Comparison of ENCODE assay signal across 9 cellular contexts in genomic region chr14:66507181-66507721, GRCh38. TPM values are rescaled to one million over a fixed set of nuclear protein-coding genes. Genes with fewer than 3 reads are reported as not detected.
A peak's percentile ranks its signal among the peaks of the same experiment; 100 is the strongest.
DNase-seq lines count a peak whose midpoint lies in the region; ATAC-seq and TF ChIP-seq lines count a peak whose summit lies in the region.
"Had no signal": no experiment of that assay in that cellular context is flagged by ENCODE, and none has a peak within 500 bp of the region (broad histone marks: within the 10 kb centered on the region; RNA-seq: fewer than 3 reads in every experiment).

No MANE protein-coding gene starts in this region.

- peak overlapping the region; percentile 73 for H3K27ac ChIP-seq in CD4-positive, alpha-beta memory T cell (ENCODE audit: low read depth, low read length)
- peak overlapping the region; percentile 57 for H3K27ac ChIP-seq in fibroblast of lung (ENCODE audit: insufficient read depth, low read length)
- H3K27ac ChIP-seq in ovary, result peak overlapping the region; percentile 87 to 91

- H3K27me3 ChIP-seq in CD4-positive, alpha-beta memory T cell (ENCODE audit: insufficient read depth, low read length), result no peaks in the 10 kb centered on the region
- H3K27me3 ChIP-seq in fibroblast of lung (ENCODE audit: control insufficient read depth, insufficient read depth, low read length) (no peaks in the 10 kb centered on the region), ovary (no peaks in the 10 kb centered on the region)

- H3K4me1 Mint-ChIP-seq in CD4-positive, alpha-beta memory T cell, result peaks cover 15 to 50% (median 30%) of the 10 kb centered on the region in 4 donors
- peaks cover 27% of the 10 kb centered on the region for H3K4me1 Mint-ChIP-seq in T-helper 2 cell treated with Interferon-gamma antibody and Interleukin-4, amounts not matched to agents 5 μg/mL and 100 μg/mL, for 36 hours (ENCODE audit: low read depth)

- TF ChIP-seq POLR2A in ovary (IDR thresholded peaks at IDR 0.05), result no peak

- no peaks in the 10 kb centered on the region for H3K9me3 Mint-ChIP-seq in CD4-positive, alpha-beta memory T cell
- no peaks in the 10 kb centered on the region for H3K9me3 Mint-ChIP-seq in T-helper 2 cell treated with Interferon-gamma antibody and Interleukin-4, amounts not matched to agents 5 μg/mL and 100 μg/mL, for 36 hours

- no peaks in the 10 kb centered on the region for H3K36me3 ChIP-seq in CD4-positive, alpha-beta memory T cell (ENCODE audit: insufficient read depth, low read length)
- no peaks in the 10 kb centered on the region for H3K36me3 ChIP-seq in fibroblast of lung (ENCODE audit: control insufficient read depth, insufficient read depth, low read length)
- H3K36me3 ChIP-seq in ovary, result no peaks in the 10 kb centered on the region

- ATAC-seq in GM19397 (IDR thresholded peaks at IDR 0.05; ENCODE audit: unreplicated experiment) (peak; percentile 16), HG03521 (IDR thresholded peaks at IDR 0.05; ENCODE audit: unreplicated experiment) (peak; percentile 18)

- H3K4me3 ChIP-seq in CD4-positive, alpha-beta memory T cell (ENCODE audit: low read length in 2 of 2), result peak overlapping the region; percentile 48 to 79
- H3K4me3 ChIP-seq in fibroblast of lung (replicated peaks in 1 of 4; ENCODE audit: control extremely low read depth in 1 of 4, insufficient read depth in 1 of 4, low read depth in 3 of 4, low read length in 4 of 4) (peak overlapping the region; percentile 63 to 95 (median 74)), ovary (peak overlapping the region; percentile 92)

- intact Hi-C loops in CD4-positive, alpha-beta memory T cell (cut with micrococcal nuclease), result loop anchor here (5.0 kb wide), 1 partner anchor 1095 kb away; the partner anchor contains the start of gene FUT8
- intact Hi-C loops in ovary (cut with DNase I), result no loop called here

- H3K27me3 Mint-ChIP-seq in CD4-positive, alpha-beta memory T cell, result no peaks in the 10 kb centered on the region
- peaks cover 31% of the 10 kb centered on the region for H3K27me3 Mint-ChIP-seq in T-helper 2 cell treated with Interferon-gamma antibody and Interleukin-4, amounts not matched to agents 5 μg/mL and 100 μg/mL, for 36 hours (ENCODE audit: low read depth)

- no peaks in the 10 kb centered on the region for H4K20me1 ChIP-seq in fibroblast of lung (ENCODE audit: control insufficient read depth, extremely low read depth, insufficient read depth, low read length)

- peak overlapping the region; percentile 98 to 100 (median 99) for H3K4me3 Mint-ChIP-seq in CD4-positive, alpha-beta memory T cell
- H3K4me3 Mint-ChIP-seq in T-helper 2 cell treated with Interferon-gamma antibody and Interleukin-4, amounts not matched to agents 5 μg/mL and 100 μg/mL, for 36 hours, result peak overlapping the region; percentile 95

- H2AFZ ChIP-seq in fibroblast of lung (ENCODE audit: low read length), result peak overlapping the region; percentile 95

- H3K79me2 ChIP-seq in fibroblast of lung (ENCODE audit: control insufficient read depth, insufficient read depth, low read length), result peaks cover 7% of the 10 kb centered on the region

- H3K27ac Mint-ChIP-seq in CD4-positive, alpha-beta memory T cell, result peak overlapping the region; percentile 92 to 97 (median 95)
- peak overlapping the region; percentile 92 for H3K27ac Mint-ChIP-seq in T-helper 2 cell treated with Interferon-gamma antibody and Interleukin-4, amounts not matched to agents 5 μg/mL and 100 μg/mL, for 36 hours

- 1 to 2% (median 1%) methylated on average over 23 of the region's 23 CpGs for WGBS in ovary, 3 donors

- H3K4me2 ChIP-seq in fibroblast of lung (ENCODE audit: extremely low read depth, insufficient read depth, low read length), result peak overlapping the region; percentile 88

- POLR2A ChIA-PET in CD4-positive, alpha-beta memory T cell (lab: Charles Lee; ENCODE audit: partially characterized antibody), result interaction anchor here (1.0 to 2.0 kb wide), 7 partner anchors 8 to 1405 kb away, joined by 3 to 10 read pairs (median 4); partner anchors contain the start of genes ATP6V1D, EIF2S1 and MAX

- DNase-seq in CD4-positive, alpha-beta memory T cell, result no peak
- DNase-seq in T-helper 2 cell treated with Interferon-gamma antibody and Interleukin-4, amounts not matched to agents 5 μg/mL and 100 μg/mL, for 36 hours (ENCODE audit: low spot score), result no peak
- DNase-seq in fibroblast of lung (ENCODE audit: low read depth in 2 of 2), result peak in 1 of 2 donors; percentile 4
- DNase-seq in ovary, result no peak
- DNase-seq in NCI-H226, result no peak
- DNase-seq in foreskin melanocyte, result no peak

- CTCF ChIA-PET in CD4-positive, alpha-beta memory T cell (lab: Charles Lee; ENCODE audit: partially characterized antibody), result interaction anchor here (1.1 to 1.9 kb wide), 3 partner anchors 9 to 852 kb away, joined by 5 to 14 read pairs (median 5); partner anchors contain the start of genes ATP6V1D and EIF2S1

- H3K36me3 Mint-ChIP-seq in CD4-positive, alpha-beta memory T cell, result peaks cover 0 to 10% of the 10 kb centered on the region in 2 donors
- H3K36me3 Mint-ChIP-seq in T-helper 2 cell treated with Interferon-gamma antibody and Interleukin-4, amounts not matched to agents 5 μg/mL and 100 μg/mL, for 36 hours (ENCODE audit: low read depth), result no peaks in the 10 kb centered on the region

- peaks cover 35% of the 10 kb centered on the region for H3K4me1 ChIP-seq in CD4-positive, alpha-beta memory T cell (ENCODE audit: insufficient read depth, low read length)
- no peaks in the 10 kb centered on the region for H3K4me1 ChIP-seq in fibroblast of lung (ENCODE audit: control insufficient read depth, extremely low read depth, insufficient read depth, low read length)
- H3K4me1 ChIP-seq in ovary (ENCODE audit: insufficient read depth), result peaks cover 3% of the 10 kb centered on the region

- no peaks in the 10 kb centered on the region for H3K9me3 ChIP-seq in CD4-positive, alpha-beta memory T cell (ENCODE audit: control insufficient read depth in 1 of 2, low read length in 2 of 2)
- no peaks in the 10 kb centered on the region for H3K9me3 ChIP-seq in fibroblast of lung (ENCODE audit: control insufficient read depth, insufficient read depth, low read depth, low read length)
- H3K9me3 ChIP-seq in ovary, result no peaks in the 10 kb centered on the region

- H3K9ac ChIP-seq in fibroblast of lung (ENCODE audit: insufficient read depth, low read length), result peak overlapping the region; percentile 57

- TF ChIP-seq EP300 in ovary (IDR thresholded peaks at IDR 0.05), result no peak

- TF ChIP-seq CTCF in fibroblast of lung (conservative IDR thresholded peaks at IDR 0.05 in 1 of 2, IDR thresholded peaks at IDR 0.05 in 1 of 2; ENCODE audit: low read depth in 1 of 2, low read length in 2 of 2), result no peak
- TF ChIP-seq CTCF in ovary (IDR thresholded peaks at IDR 0.05), result no peak

RNA-seq across cellular contexts. Expression of gene GPHN, which starts 0.7 kb away (rescaled TPM):
- 10 to 100 TPM; 15.5 to 18.8 TPM for total RNA-seq in CD4-positive, alpha-beta memory T cell
- 10 to 100 TPM in 1 of 2 donors, 1 to 10 TPM in 1; 9.0 to 14.4 TPM for polyA plus RNA-seq in CD4-positive, alpha-beta memory T cell
- total RNA-seq in fibroblast of lung (9.8 and 13.9 TPM in 2 replicates), ovary (10 to 100 TPM in 6 of 7 donors, 1 to 10 TPM in 1; 8.3 to 44.9 (median 20.3) TPM)
- polyA plus RNA-seq in fibroblast of lung (8.3 and 10.3 TPM in 2 replicates), ovary (10 to 100 TPM in 1 of 2 donors, 1 to 10 TPM in 1; 8.3 to 23.0 TPM)
- polyA plus RNA-seq in fibroblast of lung (2012), result 7.6 and 11.6 TPM in 2 replicates
- polyA minus RNA-seq in fibroblast of lung (ENCODE audit: low replicate concordance), result 30.5 and 69.2 TPM in 2 replicates

RNA-seq across cellular contexts. Expression of gene CCDC196, which starts 21.1 kb away (rescaled TPM):
- not detected for total RNA-seq in CD4-positive, alpha-beta memory T cell
- not detected for polyA plus RNA-seq in CD4-positive, alpha-beta memory T cell
- not detected in 2 replicates for total RNA-seq in fibroblast of lung
- not detected in 2 replicates for polyA plus RNA-seq in fibroblast of lung
- not detected in 2 replicates for polyA plus RNA-seq in fibroblast of lung (2012)
- not detected in 2 replicates for polyA minus RNA-seq in fibroblast of lung (ENCODE audit: low replicate concordance)
- total RNA-seq in ovary, result not detected
- polyA plus RNA-seq in ovary, result not detected
- total RNA-seq: SK-MEL-5 had no signal
